In genomic region chr2:143581989-143582719, GRCh38 we compare ENCODE assay signal across 10 cellular contexts.
DNase-seq lines count a peak whose midpoint lies in the region; ATAC-seq and TF ChIP-seq lines count a peak whose summit lies in the region.
"Had no signal": no experiment of that assay in that cellular context is flagged by ENCODE, and none has a peak within 500 bp of the region (broad histone marks: within the 10 kb centered on the region; RNA-seq: fewer than 3 reads in every experiment).

No MANE protein-coding gene starts in this region.

- CTCF ChIA-PET in BJ (lab: Yijun Ruan, JAX) = interaction anchor here (0.6 to 1.0 kb wide), 3 partner anchors 8 to 359 kb away, joined by 3 read pairs; no protein-coding TSS in a partner anchor

- in situ Hi-C loops in brain microvascular endothelial cell (cut with HindIII; ENCODE audit: low pct_ligation_motif_present, low sequenced_read_pairs) = no loop called here

- DNase-seq in BJ (ENCODE audit: low read depth) (no peak), HFFc6 (no peak), brain microvascular endothelial cell (peak; percentile 46), myocyte (ENCODE audit: low read depth) (peak; percentile 38), HCEC 1CT (no peak)
- no peak for DNase-seq in activated CD4-positive, alpha-beta T cell treated with anti-CD3 and anti-CD28 coated beads for 4 hours
- DNase-seq: cerebellar nuclear complex had no signal

- H3K36me3 ChIP-seq in BJ (ENCODE audit: control insufficient read depth, insufficient read depth, low read length) (no peaks in the 10 kb centered on the region), brain microvascular endothelial cell (replicated peaks) (no peaks in the 10 kb centered on the region)

- H3K4me1 Mint-ChIP-seq in HFFc6 (ENCODE audit: low read depth) = peaks cover 40% of the 10 kb centered on the region

- no peaks in the 10 kb centered on the region for H3K9me3 Mint-ChIP-seq in HFFc6
- H3K9me3 Mint-ChIP-seq: T-helper 2 cell treated with Interferon-gamma antibody and Interleukin-4, amounts not matched to agents 5 μg/mL and 100 μg/mL, for 36 hours had no signal

- H3K36me3 Mint-ChIP-seq in HFFc6 (ENCODE audit: low read depth) = 0 out of 2 replicates have a peak, but pooled peaks cover 6% of the 10 kb centered on the region

- no peak overlapping the region for H3K4me3 ChIP-seq in BJ (ENCODE audit: low read depth, low read length)
- H3K4me3 ChIP-seq in brain microvascular endothelial cell (ENCODE audit: low read depth, low read length) = no peak overlapping the region

- H3K27me3 ChIP-seq in BJ (ENCODE audit: control insufficient read depth, insufficient read depth, low read length) = no peaks in the 10 kb centered on the region
- H3K27me3 ChIP-seq in brain microvascular endothelial cell (replicated peaks) = no peaks in the 10 kb centered on the region

- no peaks in the 10 kb centered on the region; the same call in 1 of the 2 replicates for H3K27me3 Mint-ChIP-seq in HFFc6 (ENCODE audit: insufficient read depth)

- H3K27ac Mint-ChIP-seq in HFFc6 = peak overlapping the region; percentile 20; the same call in 1 of the 2 replicates
- H3K27ac Mint-ChIP-seq: T-helper 2 cell treated with Interferon-gamma antibody and Interleukin-4, amounts not matched to agents 5 μg/mL and 100 μg/mL, for 36 hours had no signal

- POLR2A ChIA-PET in BJ (lab: Charles Lee) = no interaction called here

- H3K4me3 Mint-ChIP-seq in HFFc6 = peak overlapping the region; percentile 66
- H3K4me3 Mint-ChIP-seq: T-helper 2 cell treated with Interferon-gamma antibody and Interleukin-4, amounts not matched to agents 5 μg/mL and 100 μg/mL, for 36 hours had no signal

- ATAC-seq in GM21360 (IDR thresholded peaks at IDR 0.05; ENCODE audit: unreplicated experiment) = no peak
- ATAC-seq in GM21825 (IDR thresholded peaks at IDR 0.05; ENCODE audit: unreplicated experiment) = no peak

- TF ChIP-seq CTCF in BJ (IDR thresholded peaks at IDR 0.05; ENCODE audit: insufficient read depth, low read depth, low read length) = peak; percentile 30
- peak; percentile 50 for TF ChIP-seq CTCF in HFFc6 (IDR thresholded peaks at IDR 0.05)
- TF ChIP-seq CTCF in brain microvascular endothelial cell (IDR thresholded peaks at IDR 0.05; ENCODE audit: low read depth, low read length, missing control alignments) = peak; percentile 60

- H3K27ac ChIP-seq in brain microvascular endothelial cell = no peak overlapping the region

Comparison
In these comparisons a context has a peak if more than half of its experiments do, and no peak if none do; other contexts are left out.
1. DNase-seq: peak in brain microvascular endothelial cell (single experiment) and myocyte (single experiment); none in BJ (single experiment), HFFc6 (single experiment), HCEC 1CT (single experiment) and activated CD4-positive, alpha-beta T cell treated with anti-CD3 and anti-CD28 coated beads for 4 hours (0 of 2).
2. Peak in every context shown above with its lines, with median percentiles within 50 percentile points of each other: CTCF ChIP-seq.